ENCODE assay signal across 2 cellular contexts in genomic region chr4:173243917-173244658, GRCh38.
TF ChIP-seq lines count a peak whose summit lies in the region.

No MANE protein-coding gene starts in this region.

TF ChIP-seq in GM23338, 12 proteins besides CTCF, POLR2A, EP300 and RAD21:
- TF ChIP-seq, protein P1, sequence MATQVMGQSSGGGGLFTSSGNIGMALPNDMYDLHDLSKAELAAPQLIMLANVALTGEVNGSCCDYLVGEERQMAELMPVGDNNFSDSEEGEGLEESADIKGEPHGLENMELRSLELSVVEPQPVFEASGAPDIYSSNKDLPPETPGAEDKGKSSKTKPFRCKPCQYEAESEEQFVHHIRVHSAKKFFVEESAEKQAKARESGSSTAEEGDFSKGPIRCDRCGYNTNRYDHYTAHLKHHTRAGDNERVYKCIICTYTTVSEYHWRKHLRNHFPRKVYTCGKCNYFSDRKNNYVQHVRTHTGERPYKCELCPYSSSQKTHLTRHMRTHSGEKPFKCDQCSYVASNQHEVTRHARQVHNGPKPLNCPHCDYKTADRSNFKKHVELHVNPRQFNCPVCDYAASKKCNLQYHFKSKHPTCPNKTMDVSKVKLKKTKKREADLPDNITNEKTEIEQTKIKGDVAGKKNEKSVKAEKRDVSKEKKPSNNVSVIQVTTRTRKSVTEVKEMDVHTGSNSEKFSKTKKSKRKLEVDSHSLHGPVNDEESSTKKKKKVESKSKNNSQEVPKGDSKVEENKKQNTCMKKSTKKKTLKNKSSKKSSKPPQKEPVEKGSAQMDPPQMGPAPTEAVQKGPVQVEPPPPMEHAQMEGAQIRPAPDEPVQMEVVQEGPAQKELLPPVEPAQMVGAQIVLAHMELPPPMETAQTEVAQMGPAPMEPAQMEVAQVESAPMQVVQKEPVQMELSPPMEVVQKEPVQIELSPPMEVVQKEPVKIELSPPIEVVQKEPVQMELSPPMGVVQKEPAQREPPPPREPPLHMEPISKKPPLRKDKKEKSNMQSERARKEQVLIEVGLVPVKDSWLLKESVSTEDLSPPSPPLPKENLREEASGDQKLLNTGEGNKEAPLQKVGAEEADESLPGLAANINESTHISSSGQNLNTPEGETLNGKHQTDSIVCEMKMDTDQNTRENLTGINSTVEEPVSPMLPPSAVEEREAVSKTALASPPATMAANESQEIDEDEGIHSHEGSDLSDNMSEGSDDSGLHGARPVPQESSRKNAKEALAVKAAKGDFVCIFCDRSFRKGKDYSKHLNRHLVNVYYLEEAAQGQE (IDR thresholded peaks at IDR 0.05; ENCODE audit: unreplicated experiment), result no peak
- no peak for TF ChIP-seq EZH2 (IDR thresholded peaks at IDR 0.05; ENCODE audit: low read depth, unreplicated experiment)

TF ChIP-seq in H1, 55 proteins besides CTCF, POLR2A, EP300 and RAD21 (continued from another document):
- TF ChIP-seq, protein P2, sequence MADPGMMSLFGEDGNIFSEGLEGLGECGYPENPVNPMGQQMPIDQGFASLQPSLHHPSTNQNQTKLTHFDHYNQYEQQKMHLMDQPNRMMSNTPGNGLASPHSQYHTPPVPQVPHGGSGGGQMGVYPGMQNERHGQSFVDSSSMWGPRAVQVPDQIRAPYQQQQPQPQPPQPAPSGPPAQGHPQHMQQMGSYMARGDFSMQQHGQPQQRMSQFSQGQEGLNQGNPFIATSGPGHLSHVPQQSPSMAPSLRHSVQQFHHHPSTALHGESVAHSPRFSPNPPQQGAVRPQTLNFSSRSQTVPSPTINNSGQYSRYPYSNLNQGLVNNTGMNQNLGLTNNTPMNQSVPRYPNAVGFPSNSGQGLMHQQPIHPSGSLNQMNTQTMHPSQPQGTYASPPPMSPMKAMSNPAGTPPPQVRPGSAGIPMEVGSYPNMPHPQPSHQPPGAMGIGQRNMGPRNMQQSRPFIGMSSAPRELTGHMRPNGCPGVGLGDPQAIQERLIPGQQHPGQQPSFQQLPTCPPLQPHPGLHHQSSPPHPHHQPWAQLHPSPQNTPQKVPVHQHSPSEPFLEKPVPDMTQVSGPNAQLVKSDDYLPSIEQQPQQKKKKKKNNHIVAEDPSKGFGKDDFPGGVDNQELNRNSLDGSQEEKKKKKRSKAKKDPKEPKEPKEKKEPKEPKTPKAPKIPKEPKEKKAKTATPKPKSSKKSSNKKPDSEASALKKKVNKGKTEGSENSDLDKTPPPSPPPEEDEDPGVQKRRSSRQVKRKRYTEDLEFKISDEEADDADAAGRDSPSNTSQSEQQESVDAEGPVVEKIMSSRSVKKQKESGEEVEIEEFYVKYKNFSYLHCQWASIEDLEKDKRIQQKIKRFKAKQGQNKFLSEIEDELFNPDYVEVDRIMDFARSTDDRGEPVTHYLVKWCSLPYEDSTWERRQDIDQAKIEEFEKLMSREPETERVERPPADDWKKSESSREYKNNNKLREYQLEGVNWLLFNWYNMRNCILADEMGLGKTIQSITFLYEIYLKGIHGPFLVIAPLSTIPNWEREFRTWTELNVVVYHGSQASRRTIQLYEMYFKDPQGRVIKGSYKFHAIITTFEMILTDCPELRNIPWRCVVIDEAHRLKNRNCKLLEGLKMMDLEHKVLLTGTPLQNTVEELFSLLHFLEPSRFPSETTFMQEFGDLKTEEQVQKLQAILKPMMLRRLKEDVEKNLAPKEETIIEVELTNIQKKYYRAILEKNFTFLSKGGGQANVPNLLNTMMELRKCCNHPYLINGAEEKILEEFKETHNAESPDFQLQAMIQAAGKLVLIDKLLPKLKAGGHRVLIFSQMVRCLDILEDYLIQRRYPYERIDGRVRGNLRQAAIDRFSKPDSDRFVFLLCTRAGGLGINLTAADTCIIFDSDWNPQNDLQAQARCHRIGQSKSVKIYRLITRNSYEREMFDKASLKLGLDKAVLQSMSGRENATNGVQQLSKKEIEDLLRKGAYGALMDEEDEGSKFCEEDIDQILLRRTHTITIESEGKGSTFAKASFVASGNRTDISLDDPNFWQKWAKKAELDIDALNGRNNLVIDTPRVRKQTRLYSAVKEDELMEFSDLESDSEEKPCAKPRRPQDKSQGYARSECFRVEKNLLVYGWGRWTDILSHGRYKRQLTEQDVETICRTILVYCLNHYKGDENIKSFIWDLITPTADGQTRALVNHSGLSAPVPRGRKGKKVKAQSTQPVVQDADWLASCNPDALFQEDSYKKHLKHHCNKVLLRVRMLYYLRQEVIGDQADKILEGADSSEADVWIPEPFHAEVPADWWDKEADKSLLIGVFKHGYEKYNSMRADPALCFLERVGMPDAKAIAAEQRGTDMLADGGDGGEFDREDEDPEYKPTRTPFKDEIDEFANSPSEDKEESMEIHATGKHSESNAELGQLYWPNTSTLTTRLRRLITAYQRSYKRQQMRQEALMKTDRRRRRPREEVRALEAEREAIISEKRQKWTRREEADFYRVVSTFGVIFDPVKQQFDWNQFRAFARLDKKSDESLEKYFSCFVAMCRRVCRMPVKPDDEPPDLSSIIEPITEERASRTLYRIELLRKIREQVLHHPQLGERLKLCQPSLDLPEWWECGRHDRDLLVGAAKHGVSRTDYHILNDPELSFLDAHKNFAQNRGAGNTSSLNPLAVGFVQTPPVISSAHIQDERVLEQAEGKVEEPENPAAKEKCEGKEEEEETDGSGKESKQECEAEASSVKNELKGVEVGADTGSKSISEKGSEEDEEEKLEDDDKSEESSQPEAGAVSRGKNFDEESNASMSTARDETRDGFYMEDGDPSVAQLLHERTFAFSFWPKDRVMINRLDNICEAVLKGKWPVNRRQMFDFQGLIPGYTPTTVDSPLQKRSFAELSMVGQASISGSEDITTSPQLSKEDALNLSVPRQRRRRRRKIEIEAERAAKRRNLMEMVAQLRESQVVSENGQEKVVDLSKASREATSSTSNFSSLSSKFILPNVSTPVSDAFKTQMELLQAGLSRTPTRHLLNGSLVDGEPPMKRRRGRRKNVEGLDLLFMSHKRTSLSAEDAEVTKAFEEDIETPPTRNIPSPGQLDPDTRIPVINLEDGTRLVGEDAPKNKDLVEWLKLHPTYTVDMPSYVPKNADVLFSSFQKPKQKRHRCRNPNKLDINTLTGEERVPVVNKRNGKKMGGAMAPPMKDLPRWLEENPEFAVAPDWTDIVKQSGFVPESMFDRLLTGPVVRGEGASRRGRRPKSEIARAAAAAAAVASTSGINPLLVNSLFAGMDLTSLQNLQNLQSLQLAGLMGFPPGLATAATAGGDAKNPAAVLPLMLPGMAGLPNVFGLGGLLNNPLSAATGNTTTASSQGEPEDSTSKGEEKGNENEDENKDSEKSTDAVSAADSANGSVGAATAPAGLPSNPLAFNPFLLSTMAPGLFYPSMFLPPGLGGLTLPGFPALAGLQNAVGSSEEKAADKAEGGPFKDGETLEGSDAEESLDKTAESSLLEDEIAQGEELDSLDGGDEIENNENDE (IDR thresholded peaks at IDR 0.05; ENCODE audit: insufficient replicate concordance, low read length), result no peak
- TF ChIP-seq KDM4A (IDR thresholded peaks at IDR 0.05; ENCODE audit: low read depth, low read length, severe bottlenecking) (no peak), RFX5 (IDR thresholded peaks at IDR 0.05; ENCODE audit: borderline replicate concordance, low read depth, low read length) (no peak), TAF7 (optimal IDR thresholded peaks at IDR 0.05; ENCODE audit: borderline replicate concordance, low read depth, low read length) (no peak), SIX5 (IDR thresholded peaks at IDR 0.05; ENCODE audit: low read depth, low read length) (no peak), SIRT6 (IDR thresholded peaks at IDR 0.05; ENCODE audit: low read length) (no peak), EZH2 (IDR thresholded peaks at IDR 0.05; ENCODE audit: low read depth, low read length, severe bottlenecking) (no peak)
